In the genomic region with DNA sequence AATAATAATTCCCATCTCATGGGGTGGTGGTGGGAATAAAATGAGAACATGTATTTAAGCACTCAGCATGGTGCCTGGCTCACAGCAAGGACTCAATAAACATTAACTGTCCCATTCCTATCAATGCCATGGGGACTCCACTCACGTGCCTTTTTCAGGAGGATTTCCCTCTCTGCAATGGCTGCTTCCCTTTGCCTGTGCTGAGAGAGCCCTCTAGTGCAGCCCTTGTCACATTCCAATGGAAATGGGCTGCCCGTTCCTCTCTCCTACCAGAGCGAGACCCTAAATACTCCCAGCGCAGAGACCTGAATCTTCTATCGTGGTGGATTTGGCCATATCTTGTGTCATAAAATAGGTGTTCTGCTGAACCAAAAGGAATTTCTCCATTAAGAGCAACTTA, we compare ENCODE assay signal across 1 cellular context.
TF ChIP-seq lines count a peak whose summit lies in the region.

No MANE protein-coding gene starts in this region.

TF ChIP-seq in WTC11, 78 proteins besides CTCF, POLR2A, EP300 and RAD21 (continued from another document):
- TF ChIP-seq, protein P1, sequence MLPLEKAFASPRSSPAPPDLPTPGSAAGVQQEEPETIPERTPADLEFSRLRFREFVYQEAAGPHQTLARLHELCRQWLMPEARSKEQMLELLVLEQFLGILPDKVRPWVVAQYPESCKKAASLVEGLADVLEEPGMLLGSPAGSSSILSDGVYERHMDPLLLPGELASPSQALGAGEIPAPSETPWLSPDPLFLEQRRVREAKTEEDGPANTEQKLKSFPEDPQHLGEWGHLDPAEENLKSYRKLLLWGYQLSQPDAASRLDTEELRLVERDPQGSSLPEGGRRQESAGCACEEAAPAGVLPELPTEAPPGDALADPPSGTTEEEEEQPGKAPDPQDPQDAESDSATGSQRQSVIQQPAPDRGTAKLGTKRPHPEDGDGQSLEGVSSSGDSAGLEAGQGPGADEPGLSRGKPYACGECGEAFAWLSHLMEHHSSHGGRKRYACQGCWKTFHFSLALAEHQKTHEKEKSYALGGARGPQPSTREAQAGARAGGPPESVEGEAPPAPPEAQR (CRISPR knock-in tag; IDR thresholded peaks at IDR 0.05), result no peak
- TF ChIP-seq, protein P2, sequence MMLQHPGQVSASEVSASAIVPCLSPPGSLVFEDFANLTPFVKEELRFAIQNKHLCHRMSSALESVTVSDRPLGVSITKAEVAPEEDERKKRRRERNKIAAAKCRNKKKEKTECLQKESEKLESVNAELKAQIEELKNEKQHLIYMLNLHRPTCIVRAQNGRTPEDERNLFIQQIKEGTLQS (CRISPR knock-in tag; conservative IDR thresholded peaks at IDR 0.05), result no peak
- TF ChIP-seq, protein P3, sequence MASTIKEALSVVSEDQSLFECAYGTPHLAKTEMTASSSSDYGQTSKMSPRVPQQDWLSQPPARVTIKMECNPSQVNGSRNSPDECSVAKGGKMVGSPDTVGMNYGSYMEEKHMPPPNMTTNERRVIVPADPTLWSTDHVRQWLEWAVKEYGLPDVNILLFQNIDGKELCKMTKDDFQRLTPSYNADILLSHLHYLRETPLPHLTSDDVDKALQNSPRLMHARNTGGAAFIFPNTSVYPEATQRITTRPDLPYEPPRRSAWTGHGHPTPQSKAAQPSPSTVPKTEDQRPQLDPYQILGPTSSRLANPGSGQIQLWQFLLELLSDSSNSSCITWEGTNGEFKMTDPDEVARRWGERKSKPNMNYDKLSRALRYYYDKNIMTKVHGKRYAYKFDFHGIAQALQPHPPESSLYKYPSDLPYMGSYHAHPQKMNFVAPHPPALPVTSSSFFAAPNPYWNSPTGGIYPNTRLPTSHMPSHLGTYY (CRISPR knock-in tag; IDR thresholded peaks at IDR 0.05), result no peak
- no peak for TF ChIP-seq SOX15 (CRISPR knock-in tag; IDR thresholded peaks at IDR 0.05)
- TF ChIP-seq, protein P4, sequence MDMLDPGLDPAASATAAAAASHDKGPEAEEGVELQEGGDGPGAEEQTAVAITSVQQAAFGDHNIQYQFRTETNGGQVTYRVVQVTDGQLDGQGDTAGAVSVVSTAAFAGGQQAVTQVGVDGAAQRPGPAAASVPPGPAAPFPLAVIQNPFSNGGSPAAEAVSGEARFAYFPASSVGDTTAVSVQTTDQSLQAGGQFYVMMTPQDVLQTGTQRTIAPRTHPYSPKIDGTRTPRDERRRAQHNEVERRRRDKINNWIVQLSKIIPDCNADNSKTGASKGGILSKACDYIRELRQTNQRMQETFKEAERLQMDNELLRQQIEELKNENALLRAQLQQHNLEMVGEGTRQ (CRISPR knock-in tag; IDR thresholded peaks at IDR 0.05), result peak; percentile 42; the same call in 1 of the 2 replicates
- TF ChIP-seq, protein P5, sequence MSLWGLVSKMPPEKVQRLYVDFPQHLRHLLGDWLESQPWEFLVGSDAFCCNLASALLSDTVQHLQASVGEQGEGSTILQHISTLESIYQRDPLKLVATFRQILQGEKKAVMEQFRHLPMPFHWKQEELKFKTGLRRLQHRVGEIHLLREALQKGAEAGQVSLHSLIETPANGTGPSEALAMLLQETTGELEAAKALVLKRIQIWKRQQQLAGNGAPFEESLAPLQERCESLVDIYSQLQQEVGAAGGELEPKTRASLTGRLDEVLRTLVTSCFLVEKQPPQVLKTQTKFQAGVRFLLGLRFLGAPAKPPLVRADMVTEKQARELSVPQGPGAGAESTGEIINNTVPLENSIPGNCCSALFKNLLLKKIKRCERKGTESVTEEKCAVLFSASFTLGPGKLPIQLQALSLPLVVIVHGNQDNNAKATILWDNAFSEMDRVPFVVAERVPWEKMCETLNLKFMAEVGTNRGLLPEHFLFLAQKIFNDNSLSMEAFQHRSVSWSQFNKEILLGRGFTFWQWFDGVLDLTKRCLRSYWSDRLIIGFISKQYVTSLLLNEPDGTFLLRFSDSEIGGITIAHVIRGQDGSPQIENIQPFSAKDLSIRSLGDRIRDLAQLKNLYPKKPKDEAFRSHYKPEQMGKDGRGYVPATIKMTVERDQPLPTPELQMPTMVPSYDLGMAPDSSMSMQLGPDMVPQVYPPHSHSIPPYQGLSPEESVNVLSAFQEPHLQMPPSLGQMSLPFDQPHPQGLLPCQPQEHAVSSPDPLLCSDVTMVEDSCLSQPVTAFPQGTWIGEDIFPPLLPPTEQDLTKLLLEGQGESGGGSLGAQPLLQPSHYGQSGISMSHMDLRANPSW (CRISPR knock-in tag; conservative IDR thresholded peaks at IDR 0.05; ENCODE audit: low read depth), result no peak
